In genomic region chr6:148530394-148530923, GRCh38 we compare ENCODE assay signal across 1 cellular context.
TF ChIP-seq lines count a peak whose summit lies in the region.

No MANE protein-coding gene starts in this region.

TF ChIP-seq in GM23338, 12 proteins besides CTCF, POLR2A, EP300 and RAD21 (continued from another document):
- no peak for TF ChIP-seq ZNF462 (CRISPR knock-in tag; IDR thresholded peaks at IDR 0.05)
- no peak for TF ChIP-seq NANOG (IDR thresholded peaks at IDR 0.05; ENCODE audit: borderline replicate concordance)
- TF ChIP-seq CREB1 (CRISPR knock-in tag; IDR thresholded peaks at IDR 0.05; ENCODE audit: low read depth) = no peak
TF ChIP-seq in GM23338: peak in this region for 0.
